17 cellular contexts compared by ENCODE assay signal in genomic region chr22:29638678-29639077, GRCh38. TPM values are rescaled to one million over a fixed set of nuclear protein-coding genes. Genes with fewer than 3 reads are reported as not detected.
DNase-seq lines count a peak whose midpoint lies in the region; ATAC-seq and TF ChIP-seq lines count a peak whose summit lies in the region.
"Had no signal": no experiment of that assay in that cellular context is flagged by ENCODE, and none has a peak within 500 bp of the region (broad histone marks: within the 10 kb centered on the region; RNA-seq: fewer than 3 reads in every experiment).

No MANE protein-coding gene starts in this region.

- H3K27me3 Mint-ChIP-seq in activated CD8-positive, alpha-beta memory T cell treated with anti-CD3 and anti-CD28 coated beads, Interleukin-2, amount 10 ng/mL, durations not matched to agents 7 days and 5 days, result no peaks in the 10 kb centered on the region
- H3K27me3 Mint-ChIP-seq in glutamatergic neuron (ENCODE audit: unreplicated experiment), result peaks cover 6% of the 10 kb centered on the region
- H3K27me3 Mint-ChIP-seq in natural killer cell treated with Interleukin-12 subunit alpha and Interleukin-12 subunit beta and Interleukin-15 and Interleukin-18, amount 100 ng/mL, for 72 hours, result no peaks in the 10 kb centered on the region
- H3K27me3 Mint-ChIP-seq: CD4-positive, alpha-beta memory T cell had no signal

- no peak for ATAC-seq in activated CD8-positive, alpha-beta memory T cell treated with anti-CD3 and anti-CD28 coated beads, Interleukin-2, amount 10 ng/mL, durations not matched to agents 7 days and 5 days
- no peak for ATAC-seq in natural killer cell treated with Interleukin-12 subunit alpha and Interleukin-12 subunit beta and Interleukin-15 and Interleukin-18, amount 100 ng/mL, for 72 hours
- ATAC-seq in GM18907 (IDR thresholded peaks at IDR 0.05; ENCODE audit: unreplicated experiment) (no peak), HG03442 (IDR thresholded peaks at IDR 0.05; ENCODE audit: unreplicated experiment) (no peak), GM21447 (IDR thresholded peaks at IDR 0.05; ENCODE audit: unreplicated experiment) (no peak)
- ATAC-seq: HCT116 had no signal

- H3K4me3 Mint-ChIP-seq in activated CD8-positive, alpha-beta memory T cell treated with anti-CD3 and anti-CD28 coated beads, Interleukin-2, amount 10 ng/mL, durations not matched to agents 7 days and 5 days, result no peak overlapping the region
- H3K4me3 Mint-ChIP-seq in glutamatergic neuron (ENCODE audit: unreplicated experiment), result no peak overlapping the region
- H3K4me3 Mint-ChIP-seq in natural killer cell treated with Interleukin-12 subunit alpha and Interleukin-12 subunit beta and Interleukin-15 and Interleukin-18, amount 100 ng/mL, for 72 hours, result no peak overlapping the region
- H3K4me3 Mint-ChIP-seq: CD14-positive monocyte; CD4-positive, alpha-beta memory T cell had no signal

- H3K27ac Mint-ChIP-seq in activated CD8-positive, alpha-beta memory T cell treated with anti-CD3 and anti-CD28 coated beads, Interleukin-2, amount 10 ng/mL, durations not matched to agents 7 days and 5 days, result peak overlapping the region; percentile 17
- peak overlapping the region; percentile 43 for H3K27ac Mint-ChIP-seq in glutamatergic neuron (ENCODE audit: unreplicated experiment)
- peak overlapping the region; percentile 44 to 85 for H3K27ac Mint-ChIP-seq in natural killer cell treated with Interleukin-12 subunit alpha and Interleukin-12 subunit beta and Interleukin-15 and Interleukin-18, amount 100 ng/mL, for 72 hours

- DNase-seq in activated CD8-positive, alpha-beta memory T cell treated with anti-CD3 and anti-CD28 coated beads, Interleukin-2, amount 10 ng/mL, durations not matched to agents 7 days and 5 days, result no peak
- DNase-seq in activated CD8-positive, alpha-beta memory T cell treated with anti-CD3 and anti-CD28 coated beads, Interleukin-2, amount 50 U/mL, for 4 hours, result no peak
- DNase-seq in glutamatergic neuron, result no peak
- DNase-seq in natural killer cell treated with Interleukin-12 subunit alpha and Interleukin-12 subunit beta and Interleukin-15 and Interleukin-18, amount 100 ng/mL, for 72 hours (ENCODE audit: low spot score), result no peak
- DNase-seq: 8988T; CD4-positive, alpha-beta memory T cell; DMS153; DMS79; GDM1; GOT3; H7; IMR-90 had no signal

- CTCF ChIA-PET in activated CD8-positive, alpha-beta memory T cell treated with anti-CD3 and anti-CD28 coated beads, Interleukin-2, amount 10 ng/mL, durations not matched to agents 7 days and 5 days (lab: Charles Lee), result interaction anchor here (6.8 kb wide), 1 partner anchor 13 kb away, joined by 61 read pairs; no protein-coding TSS in a partner anchor

- H3K4me1 Mint-ChIP-seq in activated CD8-positive, alpha-beta memory T cell treated with anti-CD3 and anti-CD28 coated beads, Interleukin-2, amount 10 ng/mL, durations not matched to agents 7 days and 5 days, result peaks cover 42% of the 10 kb centered on the region
- peaks cover 31% of the 10 kb centered on the region for H3K4me1 Mint-ChIP-seq in glutamatergic neuron (ENCODE audit: low read depth, unreplicated experiment)
- H3K4me1 Mint-ChIP-seq in natural killer cell treated with Interleukin-12 subunit alpha and Interleukin-12 subunit beta and Interleukin-15 and Interleukin-18, amount 100 ng/mL, for 72 hours (ENCODE audit: low read depth in 2 of 2), result peaks cover 25 to 36% of the 10 kb centered on the region in 2 donors

- no peak for TF ChIP-seq CTCF in glutamatergic neuron (IDR thresholded peaks at IDR 0.05; ENCODE audit: partially characterized antibody, unreplicated experiment)

- no peaks in the 10 kb centered on the region for H3K9me3 Mint-ChIP-seq in activated CD8-positive, alpha-beta memory T cell treated with anti-CD3 and anti-CD28 coated beads, Interleukin-2, amount 10 ng/mL, durations not matched to agents 7 days and 5 days (ENCODE audit: low read depth)
- peaks cover 7% of the 10 kb centered on the region for H3K9me3 Mint-ChIP-seq in glutamatergic neuron (ENCODE audit: unreplicated experiment)
- H3K9me3 Mint-ChIP-seq in natural killer cell treated with Interleukin-12 subunit alpha and Interleukin-12 subunit beta and Interleukin-15 and Interleukin-18, amount 100 ng/mL, for 72 hours, result no peaks in the 10 kb centered on the region
- H3K9me3 Mint-ChIP-seq: CD14-positive monocyte; CD4-positive, alpha-beta memory T cell had no signal

- peaks cover 22% of the 10 kb centered on the region for H3K36me3 Mint-ChIP-seq in activated CD8-positive, alpha-beta memory T cell treated with anti-CD3 and anti-CD28 coated beads, Interleukin-2, amount 10 ng/mL, durations not matched to agents 7 days and 5 days
- H3K36me3 Mint-ChIP-seq in glutamatergic neuron (ENCODE audit: unreplicated experiment), result peaks cover 6% of the 10 kb centered on the region
- H3K36me3 Mint-ChIP-seq in natural killer cell treated with Interleukin-12 subunit alpha and Interleukin-12 subunit beta and Interleukin-15 and Interleukin-18, amount 100 ng/mL, for 72 hours, result peaks cover 9% of the 10 kb centered on the region

RNA-seq across cellular contexts. Expression of gene NF2, which starts 35.2 kb away (rescaled TPM):
- total RNA-seq in activated CD8-positive, alpha-beta memory T cell treated with anti-CD3 and anti-CD28 coated beads, Interleukin-2, amount 10 ng/mL, durations not matched to agents 7 days and 5 days, result 10 to 100 TPM; 46.6 to 61.2 TPM
- total RNA-seq in glutamatergic neuron (ENCODE audit: unreplicated experiment), result 35.4 TPM
- 10 to 100 TPM; 58.2 to 70.9 TPM for total RNA-seq in natural killer cell treated with Interleukin-12 subunit alpha and Interleukin-12 subunit beta and Interleukin-15 and Interleukin-18, amount 100 ng/mL, for 72 hours

RNA-seq across cellular contexts. Expression of gene NIPSNAP1, which starts 57.8 kb away (rescaled TPM):
- 10 to 100 TPM; 43.4 to 44.8 TPM for total RNA-seq in activated CD8-positive, alpha-beta memory T cell treated with anti-CD3 and anti-CD28 coated beads, Interleukin-2, amount 10 ng/mL, durations not matched to agents 7 days and 5 days
- 194 TPM for total RNA-seq in glutamatergic neuron (ENCODE audit: unreplicated experiment)
- 10 to 100 TPM; 20.3 to 21.4 TPM for total RNA-seq in natural killer cell treated with Interleukin-12 subunit alpha and Interleukin-12 subunit beta and Interleukin-15 and Interleukin-18, amount 100 ng/mL, for 72 hours
